In genomic region chr2:190490502-190490901, GRCh38 we compare ENCODE assay signal across 2 cellular contexts.
A peak's percentile ranks its signal among the peaks of the same experiment; 100 is the strongest.
TF ChIP-seq lines count a peak whose summit lies in the region.

No MANE protein-coding gene starts in this region.

TF ChIP-seq in A549, 52 proteins besides CTCF, POLR2A, EP300 and RAD21 (continued from another document):
- peak; percentile 38 for TF ChIP-seq MAFK (IDR thresholded peaks at IDR 0.05; ENCODE audit: partially characterized antibody)

TF ChIP-seq in K562, 482 proteins besides CTCF, POLR2A, EP300 and RAD21:
- TF ChIP-seq CREB5 (CRISPR knock-in tag; IDR thresholded peaks at IDR 0.05) (no peak), SNAPC5 (CRISPR knock-in tag; IDR thresholded peaks at IDR 0.05) (no peak), ZNF316 (IDR thresholded peaks at IDR 0.05) (peak; percentile 53; the same call in 1 of the 2 replicates), C11orf30 (IDR thresholded peaks at IDR 0.05; ENCODE audit: low read depth) (0 out of 2 replicates have a peak, but pooled peaks have one; percentile 5)
